18 cellular contexts compared by ENCODE assay signal in the genomic region with DNA sequence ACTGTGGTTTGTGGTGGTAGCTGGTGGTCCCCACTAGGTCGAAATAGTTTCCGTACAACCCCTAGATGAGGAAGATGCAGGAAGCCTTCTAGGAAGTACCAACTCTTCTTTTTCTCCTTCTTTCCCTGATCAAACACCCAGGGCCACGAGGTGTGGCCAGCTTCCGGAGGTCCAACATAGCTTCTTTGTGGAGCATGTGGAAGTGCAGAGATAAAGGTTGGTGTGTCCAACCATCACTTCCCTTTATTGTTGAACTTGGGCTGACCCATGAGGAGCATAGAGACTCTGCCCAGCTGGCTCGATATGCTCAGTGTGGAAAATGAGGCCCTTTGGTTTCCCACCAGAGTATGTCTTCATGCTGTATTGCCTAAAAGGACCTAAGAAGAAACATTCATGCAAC. TPM values are rescaled to one million over a fixed set of nuclear protein-coding genes. Genes with fewer than 3 reads are reported as not detected.
DNase-seq lines count a peak whose midpoint lies in the region; ATAC-seq, FAIRE-seq and TF ChIP-seq lines count a peak whose summit lies in the region.
"Had no signal": no experiment of that assay in that cellular context is flagged by ENCODE, and none has a peak within 500 bp of the region (broad histone marks: within the 10 kb centered on the region; RNA-seq: fewer than 3 reads in every experiment).

No MANE protein-coding gene starts in this region.

- TF ChIP-seq EP300 in K562 (IDR thresholded peaks at IDR 0.05; ENCODE audit: low read length), result peak; percentile 20; the same call in 1 of the 2 replicates

- no peaks in the 10 kb centered on the region for H3K36me3 Mint-ChIP-seq in activated CD8-positive, alpha-beta T cell treated with anti-CD3 and anti-CD28 coated beads, Interleukin-2, amount 10 ng/mL, durations not matched to agents 7 days and 5 days (ENCODE audit: low read depth)
- H3K36me3 Mint-ChIP-seq in activated CD8-positive, alpha-beta T cell treated with anti-CD3 and anti-CD28 coated beads for 36 hours (ENCODE audit: low read depth), result no peaks in the 10 kb centered on the region
- H3K36me3 Mint-ChIP-seq in neural progenitor cell, result no peaks in the 10 kb centered on the region

- ATAC-seq in activated CD8-positive, alpha-beta T cell treated with anti-CD3 and anti-CD28 coated beads, Interleukin-2, amount 10 ng/mL, durations not matched to agents 7 days and 5 days, result peak; percentile 33
- no peak for ATAC-seq in activated CD8-positive, alpha-beta T cell treated with anti-CD3 and anti-CD28 coated beads for 36 hours
- ATAC-seq in K562, result peak; percentile 89
- ATAC-seq: HCT116 had no signal

- no peak overlapping the region for H3K4me3 Mint-ChIP-seq in activated CD8-positive, alpha-beta T cell treated with anti-CD3 and anti-CD28 coated beads, Interleukin-2, amount 10 ng/mL, durations not matched to agents 7 days and 5 days
- no peak overlapping the region for H3K4me3 Mint-ChIP-seq in activated CD8-positive, alpha-beta T cell treated with anti-CD3 and anti-CD28 coated beads for 36 hours
- no peak overlapping the region for H3K4me3 Mint-ChIP-seq in neural progenitor cell

- H4K20me1 ChIP-seq in K562 (replicated peaks; ENCODE audit: control insufficient read depth, insufficient read depth, low read length), result no peaks in the 10 kb centered on the region
- no peaks in the 10 kb centered on the region for H4K20me1 ChIP-seq in neural progenitor cell (ENCODE audit: low read depth)

- H3K4me1 ChIP-seq in K562 (replicated peaks in 1 of 2; ENCODE audit: control insufficient read depth in 2 of 2, insufficient read depth in 2 of 2, low read length in 2 of 2) (peaks cover 5 to 15% of the 10 kb centered on the region in 2 experiments; a peak in 2 of 5 replicates), neural progenitor cell (no peaks in the 10 kb centered on the region)
- H3K4me1 ChIP-seq: Caco-2 had no signal

- H3K27me3 Mint-ChIP-seq in activated CD8-positive, alpha-beta T cell treated with anti-CD3 and anti-CD28 coated beads, Interleukin-2, amount 10 ng/mL, durations not matched to agents 7 days and 5 days (ENCODE audit: low read depth), result peaks cover 30% of the 10 kb centered on the region
- peaks cover 20% of the 10 kb centered on the region for H3K27me3 Mint-ChIP-seq in activated CD8-positive, alpha-beta T cell treated with anti-CD3 and anti-CD28 coated beads for 36 hours
- H3K27me3 Mint-ChIP-seq in neural progenitor cell (ENCODE audit: insufficient read depth, low read depth), result peaks cover 2% of the 10 kb centered on the region

- DNase-seq in activated CD8-positive, alpha-beta T cell treated with anti-CD3 and anti-CD28 coated beads, Interleukin-2, amount 10 ng/mL, durations not matched to agents 7 days and 5 days, result no peak
- DNase-seq in activated CD8-positive, alpha-beta T cell treated with anti-CD3 and anti-CD28 coated beads for 36 hours, result no peak
- DNase-seq in SKM-1 (lab: John Stamatoyannopoulos, UW; ENCODE audit: unreplicated experiment), result peak; percentile 40
- peak in 2 of 4 experiments; percentile 67 to 78 for DNase-seq in K562 (ENCODE audit: extremely low read depth in 1 of 4, low spot score in 3 of 4)
- no peak for DNase-seq in neural progenitor cell (ENCODE audit: low spot score)
- DNase-seq in NCI-H345 treated with DMSO at 0.1 percent for 48 hours (lab: John Stamatoyannopoulos, UW; ENCODE audit: unreplicated experiment), result no peak
- no peak for DNase-seq in anterior cingulate cortex (lab: John Stamatoyannopoulos, UW)
- no peak for DNase-seq in HEK293T (ENCODE audit: extremely low spot score)
- DNase-seq: Caco-2, NCI-H1417 treated with DMSO at 0.1 percent for 48 hours, NCI-H2029, NCI-H2171 treated with DMSO at 0.1 percent for 48 hours, NCI-H510A treated with DMSO at 0.1 percent for 48 hours had no signal

- WGBS in K562 (ENCODE audit: insufficient coverage, low coverage, missing lambda C conversion rate), result 31% methylated on average over 5 of the region's 5 CpGs

- H3K27me3 ChIP-seq in K562 (ENCODE audit: control insufficient read depth in 2 of 2, insufficient read depth in 2 of 2, low read length in 2 of 2) (no peaks in the 10 kb centered on the region), neural progenitor cell (peaks cover 9% of the 10 kb centered on the region)

- TF ChIP-seq CTCF in activated CD8-positive, alpha-beta T cell treated with anti-CD3 and anti-CD28 coated beads for 36 hours (IDR thresholded peaks at IDR 0.05), result no peak
- TF ChIP-seq CTCF in K562 (IDR thresholded peaks at IDR 0.05 in 2 of 3, conservative IDR thresholded peaks at IDR 0.05 in 1 of 3; ENCODE audit: insufficient read depth in 2 of 3, low read depth in 1 of 3, low read length in 3 of 3), result no peak
- no peak for TF ChIP-seq CTCF in neural progenitor cell (IDR thresholded peaks at IDR 0.05)

- POLR2A ChIA-PET in activated CD8-positive, alpha-beta T cell treated with anti-CD3 and anti-CD28 coated beads, Interleukin-2, amount 10 ng/mL, durations not matched to agents 7 days and 5 days (lab: Charles Lee), result interaction anchor here (0.7 kb wide), 1 partner anchor 41 kb away, joined by 3 read pairs; no protein-coding TSS in a partner anchor
- POLR2A ChIA-PET in activated CD8-positive, alpha-beta T cell treated with anti-CD3 and anti-CD28 coated beads for 36 hours (lab: Charles Lee), result no interaction called here
- POLR2A ChIA-PET in K562 (lab: Yijun Ruan, JAX) (interaction anchor here (0.8 kb wide), 1 partner anchor 337 kb away, joined by 3 read pairs; no protein-coding TSS in a partner anchor), HEK293T (lab: Yijun Ruan, JAX) (no interaction called here)

- CTCF ChIA-PET in activated CD8-positive, alpha-beta T cell treated with anti-CD3 and anti-CD28 coated beads, Interleukin-2, amount 10 ng/mL, durations not matched to agents 7 days and 5 days (lab: Charles Lee), result interaction anchor here (1.0 kb wide), 1 partner anchor 10 kb away, joined by 3 read pairs; no protein-coding TSS in a partner anchor
- CTCF ChIA-PET in activated CD8-positive, alpha-beta T cell treated with anti-CD3 and anti-CD28 coated beads for 36 hours (lab: Charles Lee), result interaction anchor here (1.0 to 1.2 kb wide), 2 partner anchors 12 to 14 kb away, joined by 3 to 4 read pairs; no protein-coding TSS in a partner anchor
- CTCF ChIA-PET in K562 (lab: Yijun Ruan, JAX; ENCODE audit: low intra/inter-chr PET ratio), result no interaction called here
- CTCF ChIA-PET in HEK293T (lab: Yijun Ruan, JAX), result interaction anchor here (1.8 kb wide), 1 partner anchor 30 kb away, joined by 4 read pairs; no protein-coding TSS in a partner anchor

- BruUV-seq in K562 (replicated peaks; lab: Mats Ljungman, UMichigan), result no TSS peak

- intact Hi-C loops in activated CD8-positive, alpha-beta T cell treated with anti-CD3 and anti-CD28 coated beads for 36 hours (cut with micrococcal nuclease), result no loop called here
- intact Hi-C loops in K562 (cut with micrococcal nuclease), result no loop called here

- H3F3A ChIP-seq in neural progenitor cell (ENCODE audit: low read depth), result no peaks in the 10 kb centered on the region

- H3K79me2 ChIP-seq in K562 (ENCODE audit: control insufficient read depth, insufficient read depth, low read length), result no peaks in the 10 kb centered on the region
- H3K79me2 ChIP-seq in neural progenitor cell (ENCODE audit: low read depth), result no peaks in the 10 kb centered on the region

- H3K9ac ChIP-seq in K562 (ENCODE audit: insufficient read depth in 1 of 2, low read depth in 2 of 2, low read length in 2 of 2) (no peak overlapping the region), neural progenitor cell (no peak overlapping the region)

- in situ Hi-C loops in K562 (cut with MboI), result no loop called here

- H3K9me3 Mint-ChIP-seq in activated CD8-positive, alpha-beta T cell treated with anti-CD3 and anti-CD28 coated beads, Interleukin-2, amount 10 ng/mL, durations not matched to agents 7 days and 5 days (ENCODE audit: insufficient read depth), result no peaks in the 10 kb centered on the region
- H3K9me3 Mint-ChIP-seq in activated CD8-positive, alpha-beta T cell treated with anti-CD3 and anti-CD28 coated beads for 36 hours, result no peaks in the 10 kb centered on the region
- H3K9me3 Mint-ChIP-seq in neural progenitor cell, result no peaks in the 10 kb centered on the region

- no peaks in the 10 kb centered on the region for H3K9me1 ChIP-seq in K562 (ENCODE audit: control insufficient read depth, insufficient read depth, low read length)

- H3K36me3 ChIP-seq in K562 (ENCODE audit: control insufficient read depth, insufficient read depth, low read length), result no peaks in the 10 kb centered on the region
- no peaks in the 10 kb centered on the region for H3K36me3 ChIP-seq in neural progenitor cell

- no peak overlapping the region for H3K4me3 ChIP-seq in K562
- no peak overlapping the region for H3K4me3 ChIP-seq in neural progenitor cell
- H3K4me3 ChIP-seq: SK-N-MC had no signal

- TF ChIP-seq RAD21 in K562 (CRISPR knock-in tag; conservative IDR thresholded peaks at IDR 0.05 in 1 of 2, IDR thresholded peaks at IDR 0.05 in 1 of 2), result no peak

- H3K27ac ChIP-seq in K562 (ENCODE audit: extremely low read depth, low read depth, low read length), result no peak overlapping the region
- H3K27ac ChIP-seq in neural progenitor cell, result no peak overlapping the region
- H3K27ac ChIP-seq: C4-2B, RWPE1, SK-N-MC had no signal

- H3K4me2 ChIP-seq in K562 (ENCODE audit: insufficient read depth, low read length) (peak overlapping the region; percentile 7; the same call in 1 of the 2 replicates), neural progenitor cell (no peak overlapping the region)

- H3K9me3 ChIP-seq in K562 (replicated peaks; ENCODE audit: control insufficient read depth, insufficient read depth, low read depth, low read length), result no peaks in the 10 kb centered on the region
- no peaks in the 10 kb centered on the region for H3K9me3 ChIP-seq in neural progenitor cell (ENCODE audit: low read depth)
- H3K9me3 ChIP-seq: Caco-2 had no signal

- H3K27ac Mint-ChIP-seq in activated CD8-positive, alpha-beta T cell treated with anti-CD3 and anti-CD28 coated beads, Interleukin-2, amount 10 ng/mL, durations not matched to agents 7 days and 5 days, result no peak overlapping the region
- no peak overlapping the region for H3K27ac Mint-ChIP-seq in activated CD8-positive, alpha-beta T cell treated with anti-CD3 and anti-CD28 coated beads for 36 hours
- H3K27ac Mint-ChIP-seq in neural progenitor cell, result peak overlapping the region; percentile 17

- peak; percentile 93 for FAIRE-seq in K562 (lab: Jason Lieb, UNC)
- FAIRE-seq: GM18507 had no signal

- H2AFZ ChIP-seq in K562 (ENCODE audit: low read depth, low read length) (peak overlapping the region; percentile 83), neural progenitor cell (replicated peaks) (no peak overlapping the region)

- no peak for TF ChIP-seq POLR2A in K562 (conservative IDR thresholded peaks at IDR 0.05)

- H3K4me1 Mint-ChIP-seq in activated CD8-positive, alpha-beta T cell treated with anti-CD3 and anti-CD28 coated beads, Interleukin-2, amount 10 ng/mL, durations not matched to agents 7 days and 5 days (ENCODE audit: low read depth), result peaks cover 23% of the 10 kb centered on the region
- peaks cover 3% of the 10 kb centered on the region for H3K4me1 Mint-ChIP-seq in activated CD8-positive, alpha-beta T cell treated with anti-CD3 and anti-CD28 coated beads for 36 hours (ENCODE audit: low read depth)
- no peaks in the 10 kb centered on the region for H3K4me1 Mint-ChIP-seq in neural progenitor cell

RNA-seq across cellular contexts. Expression of a gene that starts 6.3 kb away (rescaled TPM):
- 1 to 10 TPM; 4.8 to 5.7 TPM for total RNA-seq in activated CD8-positive, alpha-beta T cell treated with anti-CD3 and anti-CD28 coated beads, Interleukin-2, amount 10 ng/mL, durations not matched to agents 7 days and 5 days
- total RNA-seq in activated CD8-positive, alpha-beta T cell treated with anti-CD3 and anti-CD28 coated beads for 36 hours, result 1 to 10 TPM; 1.3 to 1.9 TPM
- 0.39 TPM in 1 of 2 replicates, not detected in the other for total RNA-seq in K562 (2011; cell fraction: chromatin; rRNA removed; ENCODE audit: low replicate concordance)
- not detected in 2 replicates for total RNA-seq in K562 (2011; cell fraction: nucleolus; rRNA removed)
- 0.23 and 0.44 TPM in 2 replicates for total RNA-seq in K562 (2011; cell fraction: nucleoplasm; rRNA removed)
- 0.18 and 0.69 TPM in 2 replicates for total RNA-seq in K562 (2014; rRNA removed)
- total RNA-seq in K562 (2014; rRNA removed; fragmentation: Illumina TruSeq; extraction: Trizol), result 0.54 and 0.55 TPM in 2 replicates
- total RNA-seq in K562 (2015; rRNA removed; fragmentation: Illumina TruSeq; extraction: Trizol), result 0.38 and 0.65 TPM in 2 replicates
- total RNA-seq in K562 (2021), result 0.60 and 0.73 TPM in 2 replicates
- 0.55 and 1.4 TPM in 2 replicates for polyA plus RNA-seq in K562 (2011; rRNA removed)
- polyA plus RNA-seq in K562 (2011; cell fraction: cytosol; rRNA removed), result 0.40 and 0.81 TPM in 2 replicates
- polyA plus RNA-seq in K562 (2011; cell fraction: nucleus; rRNA removed), result 0.24 and 0.33 TPM in 2 replicates
- polyA plus RNA-seq in K562 (2012), result 0.74 and 1.2 TPM in 2 replicates
- polyA plus RNA-seq in K562 (2014; fragmentation: Illumina TruSeq; extraction: Trizol), result 0.55 and 0.74 TPM in 2 replicates
- under 1 TPM; 0.38 to 0.55 TPM for polyA plus RNA-seq in K562 (2014; fragmentation: Nextera tagmentation; extraction: Ambion mirVana)
- 0.49 TPM in 2 replicates for polyA plus RNA-seq in K562 (2014; rRNA removed)
- polyA minus RNA-seq in K562 (2011; rRNA and poly(A)+ RNA removed), result 0.30 and 0.67 TPM in 2 replicates
- not detected in 2 replicates for polyA minus RNA-seq in K562 (2011; cell fraction: cytosol; rRNA and poly(A)+ RNA removed)
- 0.56 TPM in 1 of 2 replicates, not detected in the other for polyA minus RNA-seq in K562 (2011; cell fraction: nucleus; rRNA and poly(A)+ RNA removed)
- total RNA-seq in neural progenitor cell (ENCODE audit: low replicate concordance), result 3.6 and 7.9 TPM in 2 replicates

Comparison
In these comparisons a context has a peak if more than half of its experiments do, and no peak if none do; other contexts are left out.
1. POLR2A ChIA-PET loops: an anchor here in activated CD8-positive, alpha-beta T cell treated with anti-CD3 and anti-CD28 coated beads, Interleukin-2, amount 10 ng/mL, durations not matched to agents 7 days and 5 days (0.7 kb wide) and K562 (0.8 kb wide); none called in activated CD8-positive, alpha-beta T cell treated with anti-CD3 and anti-CD28 coated beads for 36 hours and HEK293T.